Comparison of ENCODE assay signal across 21 cellular contexts in the genomic region with DNA sequence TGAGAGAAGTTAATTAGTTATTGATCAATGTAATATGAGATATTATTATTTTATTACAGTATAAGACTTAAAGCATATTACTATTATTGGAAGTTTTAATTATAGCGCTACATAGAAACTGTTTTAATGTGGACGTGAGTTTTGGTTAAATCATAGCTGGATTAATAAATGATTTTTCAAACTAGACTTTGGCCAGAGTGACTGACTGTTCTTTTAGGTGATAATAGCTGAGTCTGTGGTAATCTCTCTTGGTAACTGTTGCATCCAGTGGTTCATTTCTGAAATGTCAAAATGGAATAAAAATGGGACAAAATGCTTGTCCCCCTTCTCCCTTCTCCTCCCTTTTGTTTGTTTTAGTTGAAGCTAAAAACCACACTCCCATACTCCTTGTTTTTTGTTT.
"Had no signal": no experiment of that assay in that cellular context is flagged by ENCODE, and none has a peak within 500 bp of the region (broad histone marks: within the 10 kb centered on the region; RNA-seq: fewer than 3 reads in every experiment).

No MANE protein-coding gene starts in this region.

- H3K27me3 ChIP-seq: esophagus muscularis mucosa, gastrocnemius medialis, heart right ventricle, neural progenitor cell, ovary, testis, tibial nerve, upper lobe of right lung, vagina had no signal

- H3K36me3 ChIP-seq: esophagus muscularis mucosa, gastrocnemius medialis, heart right ventricle, left ventricle myocardium inferior, neural progenitor cell, ovary, tibial nerve, upper lobe of right lung, vagina had no signal

- H3K9me3 ChIP-seq: esophagus muscularis mucosa, gastrocnemius medialis, heart right ventricle, left ventricle myocardium inferior, ovary, testis, tibial nerve, upper lobe of right lung, vagina had no signal

- H3K4me3 ChIP-seq: esophagus muscularis mucosa, gastrocnemius medialis, heart right ventricle, left ventricle myocardium inferior, neural progenitor cell, ovary, testis, tibial nerve, upper lobe of right lung, vagina had no signal

- DNase-seq: effector memory CD4-positive, alpha-beta T cell; gastrocnemius medialis; heart right ventricle; hypothalamus; islet precursor cell; left ventricle myocardium inferior; naive thymus-derived CD4-positive, alpha-beta T cell; nucleus accumbens; ovary; right cardiac atrium; stimulated activated CD4-positive, alpha-beta T cell treated with anti-CD3 and anti-CD28 coated beads, Interleukin-1b, Interleukin-23, amount 100 ng/mL, for 48 hours; stimulated activated CD4-positive, alpha-beta T cell treated with anti-CD3 and anti-CD28 coated beads, Interleukin-4, amount 100 ng/mL, for 24 hours; stimulated activated naive B cell treated with anti-CD40 and anti-IgM and Interleukin-4, amounts not matched to agents 10 μg/mL and 1 μg/mL and 100 μg/mL, for 72 hours; stimulated activated naive CD8-positive, alpha-beta T cell treated with anti-CD3 and anti-CD28 coated beads, Interleukin-15, amount 100 ng/mL, for 72 hours; testis; upper lobe of right lung had no signal

- H3K4me3 Mint-ChIP-seq: neural progenitor cell; stimulated activated naive B cell treated with anti-CD40 and anti-IgM and Interleukin-4, amounts not matched to agents 10 μg/mL and 1 μg/mL and 100 μg/mL, for 72 hours; stimulated activated naive CD8-positive, alpha-beta T cell treated with anti-CD3 and anti-CD28 coated beads, Interleukin-15, amount 100 ng/mL, for 72 hours had no signal

- H3K4me1 ChIP-seq: neural progenitor cell, testis had no signal

- H3K27me3 Mint-ChIP-seq: naive thymus-derived CD4-positive, alpha-beta T cell; stimulated activated naive B cell treated with anti-CD40 and anti-IgM and Interleukin-4, amounts not matched to agents 10 μg/mL and 1 μg/mL and 100 μg/mL, for 72 hours; stimulated activated naive CD8-positive, alpha-beta T cell treated with anti-CD3 and anti-CD28 coated beads, Interleukin-15, amount 100 ng/mL, for 72 hours had no signal

- H3K27ac ChIP-seq: epithelial cell of prostate, esophagus muscularis mucosa, gastrocnemius medialis, heart right ventricle, left ventricle myocardium inferior, neural progenitor cell, ovary, testis, tibial nerve, upper lobe of right lung, vagina had no signal

- ATAC-seq: gastrocnemius medialis; heart right ventricle; naive thymus-derived CD4-positive, alpha-beta T cell; right cardiac atrium; stimulated activated naive B cell treated with anti-CD40 and anti-IgM and Interleukin-4, amounts not matched to agents 10 μg/mL and 1 μg/mL and 100 μg/mL, for 72 hours; stimulated activated naive CD8-positive, alpha-beta T cell treated with anti-CD3 and anti-CD28 coated beads, Interleukin-15, amount 100 ng/mL, for 72 hours; upper lobe of right lung had no signal

- H3K9me3 Mint-ChIP-seq: stimulated activated naive B cell treated with anti-CD40 and anti-IgM and Interleukin-4, amounts not matched to agents 10 μg/mL and 1 μg/mL and 100 μg/mL, for 72 hours; stimulated activated naive CD8-positive, alpha-beta T cell treated with anti-CD3 and anti-CD28 coated beads, Interleukin-15, amount 100 ng/mL, for 72 hours had no signal

- H3K4me1 Mint-ChIP-seq: neural progenitor cell had no signal

- H3K27ac Mint-ChIP-seq: neural progenitor cell; stimulated activated naive B cell treated with anti-CD40 and anti-IgM and Interleukin-4, amounts not matched to agents 10 μg/mL and 1 μg/mL and 100 μg/mL, for 72 hours; stimulated activated naive CD8-positive, alpha-beta T cell treated with anti-CD3 and anti-CD28 coated beads, Interleukin-15, amount 100 ng/mL, for 72 hours had no signal
